Comparison of ENCODE assay signal across 3 cellular contexts in genomic region chr11:86732286-86732685, GRCh38. TPM values are rescaled to one million over a fixed set of nuclear protein-coding genes. Genes with fewer than 3 reads are reported as not detected.
"Had no signal": no experiment of that assay in that cellular context is flagged by ENCODE, and none has a peak within 500 bp of the region (broad histone marks: within the 10 kb centered on the region; RNA-seq: fewer than 3 reads in every experiment).

No MANE protein-coding gene starts in this region.

RNA-seq across cellular contexts. Expression of gene ME3, which starts 59.9 kb away (rescaled TPM):
- total RNA-seq: OCI-LY7, SJCRH30, SK-MEL-5 had no signal
